ENCODE assay signal across 1 cellular context in genomic region chr1:2631136-2632050, GRCh38.
TF ChIP-seq lines count a peak whose summit lies in the region.

No MANE protein-coding gene starts in this region.

TF ChIP-seq in HepG2, 621 proteins besides CTCF, POLR2A, EP300 and RAD21 (continued from another document and continues in another):
- TF ChIP-seq ZNF713 (CRISPR knock-in tag; IDR thresholded peaks at IDR 0.05) (no peak), ZNF780A (CRISPR knock-in tag; IDR thresholded peaks at IDR 0.05) (no peak), FIP1L1 (IDR thresholded peaks at IDR 0.05; ENCODE audit: borderline replicate concordance, insufficient read depth, low read depth, low read length) (no peak), HOXA3 (CRISPR knock-in tag; IDR thresholded peaks at IDR 0.05) (peak; percentile 15; the same call in 1 of the 2 replicates), ZFP91 (CRISPR knock-in tag; IDR thresholded peaks at IDR 0.05; ENCODE audit: borderline replicate concordance) (peak; percentile 21; the same call in 1 of the 2 replicates), ZNF558 (CRISPR knock-in tag; IDR thresholded peaks at IDR 0.05; ENCODE audit: borderline replicate concordance) (no peak), ZZZ3 (CRISPR knock-in tag; IDR thresholded peaks at IDR 0.05; ENCODE audit: borderline replicate concordance) (no peak), BCL6 (CRISPR knock-in tag; IDR thresholded peaks at IDR 0.05) (no peak), ZNF326 (CRISPR knock-in tag; IDR thresholded peaks at IDR 0.05; ENCODE audit: borderline replicate concordance) (no peak), PHF21A (CRISPR knock-in tag; IDR thresholded peaks at IDR 0.05) (peak; percentile 70), FOXK2 (IDR thresholded peaks at IDR 0.05) (no peak), ZNF614 (CRISPR knock-in tag; IDR thresholded peaks at IDR 0.05; ENCODE audit: borderline replicate concordance) (0 out of 2 replicates have a peak, but pooled peaks have one; percentile 26), ARHGAP35 (CRISPR knock-in tag; IDR thresholded peaks at IDR 0.05; ENCODE audit: borderline replicate concordance) (no peak), TAF1 (CRISPR knock-in tag; IDR thresholded peaks at IDR 0.05) (peak; percentile 26; the same call in 1 of the 2 replicates), ZNF670 (CRISPR knock-in tag; IDR thresholded peaks at IDR 0.05; ENCODE audit: borderline replicate concordance) (no peak), CREBL2 (CRISPR knock-in tag; IDR thresholded peaks at IDR 0.05; ENCODE audit: borderline replicate concordance) (no peak), HNF1B (CRISPR knock-in tag; IDR thresholded peaks at IDR 0.05) (no peak), REXO4 (CRISPR knock-in tag; IDR thresholded peaks at IDR 0.05; ENCODE audit: borderline replicate concordance) (no peak), KLF9 (CRISPR knock-in tag; IDR thresholded peaks at IDR 0.05; ENCODE audit: low read depth) (no peak), CC2D1A (CRISPR knock-in tag; IDR thresholded peaks at IDR 0.05) (no peak), ZNF234 (CRISPR knock-in tag; conservative IDR thresholded peaks at IDR 0.05) (no peak), ARNTL (CRISPR knock-in tag; IDR thresholded peaks at IDR 0.05) (no peak), RFXAP (CRISPR knock-in tag; IDR thresholded peaks at IDR 0.05; ENCODE audit: borderline replicate concordance) (no peak), PCBP1 (IDR thresholded peaks at IDR 0.05; ENCODE audit: borderline replicate concordance, low read depth, low read length) (0 out of 2 replicates have a peak, but pooled peaks have one; percentile 27), MTA3 (CRISPR knock-in tag; IDR thresholded peaks at IDR 0.05) (no peak), PPARG (CRISPR knock-in tag; conservative IDR thresholded peaks at IDR 0.05) (no peak), RARA (CRISPR knock-in tag; IDR thresholded peaks at IDR 0.05) (0 out of 2 replicates have a peak, but pooled peaks have one; percentile 10), PATZ1 (CRISPR knock-in tag; IDR thresholded peaks at IDR 0.05) (0 out of 2 replicates have a peak, but pooled peaks have one; percentile 14), MTA1 (CRISPR knock-in tag; IDR thresholded peaks at IDR 0.05; ENCODE audit: borderline replicate concordance) (no peak), ELF4 (CRISPR knock-in tag; IDR thresholded peaks at IDR 0.05; ENCODE audit: borderline replicate concordance) (no peak), LCORL (IDR thresholded peaks at IDR 0.05) (no peak), LCORL (CRISPR knock-in tag; IDR thresholded peaks at IDR 0.05) (peak; percentile 42; the same call in 1 of the 2 replicates), PBX3 (CRISPR knock-in tag; IDR thresholded peaks at IDR 0.05; ENCODE audit: borderline replicate concordance) (no peak), ZNF766 (CRISPR knock-in tag; IDR thresholded peaks at IDR 0.05; ENCODE audit: borderline replicate concordance) (no peak), ZNF232 (CRISPR knock-in tag; IDR thresholded peaks at IDR 0.05; ENCODE audit: borderline replicate concordance) (no peak), MIXL1 (CRISPR knock-in tag; IDR thresholded peaks at IDR 0.05) (no peak), SKIL (CRISPR knock-in tag; IDR thresholded peaks at IDR 0.05; ENCODE audit: borderline replicate concordance) (no peak), FOXP1 (IDR thresholded peaks at IDR 0.05) (no peak), FOXP1 (CRISPR knock-in tag; IDR thresholded peaks at IDR 0.05) (no peak), ZBTB10 (CRISPR knock-in tag; IDR thresholded peaks at IDR 0.05; ENCODE audit: borderline replicate concordance) (peak; percentile 20; the same call in 1 of the 2 replicates), MED1 (CRISPR knock-in tag; IDR thresholded peaks at IDR 0.05) (0 out of 2 replicates have a peak, but pooled peaks have one; percentile 25), MAX (IDR thresholded peaks at IDR 0.05) (peak; percentile 64; the same call in 1 of the 2 replicates), ZNF646 (CRISPR knock-in tag; IDR thresholded peaks at IDR 0.05) (no peak), SMARCC2 (IDR thresholded peaks at IDR 0.05) (no peak), CREB3 (CRISPR knock-in tag; IDR thresholded peaks at IDR 0.05) (no peak), SAP130 (CRISPR knock-in tag; IDR thresholded peaks at IDR 0.05; ENCODE audit: low read depth) (peak; percentile 36; the same call in 1 of the 2 replicates), ZNF317 (CRISPR knock-in tag; IDR thresholded peaks at IDR 0.05) (no peak)
